1 cellular context compared by ENCODE assay signal in genomic region chr18:76808561-76808960, GRCh38.
TF ChIP-seq lines count a peak whose summit lies in the region.

No MANE protein-coding gene starts in this region.

TF ChIP-seq in GM23338, 12 proteins besides CTCF, POLR2A, EP300 and RAD21 (continued from another document):
- TF ChIP-seq ZNF462 (CRISPR knock-in tag; IDR thresholded peaks at IDR 0.05) = no peak
- no peak for TF ChIP-seq EZH2 (IDR thresholded peaks at IDR 0.05; ENCODE audit: low read depth, unreplicated experiment)
- no peak for TF ChIP-seq ZNF114 (CRISPR knock-in tag; IDR thresholded peaks at IDR 0.05)
- no peak for TF ChIP-seq CREB1 (CRISPR knock-in tag; IDR thresholded peaks at IDR 0.05; ENCODE audit: low read depth)
- TF ChIP-seq EZH2phosphoT487 (IDR thresholded peaks at IDR 0.05; ENCODE audit: unreplicated experiment) = no peak
- no peak for TF ChIP-seq ZNF331 (CRISPR knock-in tag; IDR thresholded peaks at IDR 0.05; ENCODE audit: low read depth)
- no peak for TF ChIP-seq REST (IDR thresholded peaks at IDR 0.05; ENCODE audit: unreplicated experiment)
- TF ChIP-seq, protein P1, sequence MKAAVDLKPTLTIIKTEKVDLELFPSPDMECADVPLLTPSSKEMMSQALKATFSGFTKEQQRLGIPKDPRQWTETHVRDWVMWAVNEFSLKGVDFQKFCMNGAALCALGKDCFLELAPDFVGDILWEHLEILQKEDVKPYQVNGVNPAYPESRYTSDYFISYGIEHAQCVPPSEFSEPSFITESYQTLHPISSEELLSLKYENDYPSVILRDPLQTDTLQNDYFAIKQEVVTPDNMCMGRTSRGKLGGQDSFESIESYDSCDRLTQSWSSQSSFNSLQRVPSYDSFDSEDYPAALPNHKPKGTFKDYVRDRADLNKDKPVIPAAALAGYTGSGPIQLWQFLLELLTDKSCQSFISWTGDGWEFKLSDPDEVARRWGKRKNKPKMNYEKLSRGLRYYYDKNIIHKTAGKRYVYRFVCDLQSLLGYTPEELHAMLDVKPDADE (IDR thresholded peaks at IDR 0.05) = no peak
- no peak for TF ChIP-seq POLR2AphosphoS5 (IDR thresholded peaks at IDR 0.05; ENCODE audit: low read depth)
- TF ChIP-seq STAT1 (IDR thresholded peaks at IDR 0.05; ENCODE audit: unreplicated experiment) = no peak
- TF ChIP-seq NANOG (IDR thresholded peaks at IDR 0.05; ENCODE audit: borderline replicate concordance) = no peak
